In the genomic region with DNA sequence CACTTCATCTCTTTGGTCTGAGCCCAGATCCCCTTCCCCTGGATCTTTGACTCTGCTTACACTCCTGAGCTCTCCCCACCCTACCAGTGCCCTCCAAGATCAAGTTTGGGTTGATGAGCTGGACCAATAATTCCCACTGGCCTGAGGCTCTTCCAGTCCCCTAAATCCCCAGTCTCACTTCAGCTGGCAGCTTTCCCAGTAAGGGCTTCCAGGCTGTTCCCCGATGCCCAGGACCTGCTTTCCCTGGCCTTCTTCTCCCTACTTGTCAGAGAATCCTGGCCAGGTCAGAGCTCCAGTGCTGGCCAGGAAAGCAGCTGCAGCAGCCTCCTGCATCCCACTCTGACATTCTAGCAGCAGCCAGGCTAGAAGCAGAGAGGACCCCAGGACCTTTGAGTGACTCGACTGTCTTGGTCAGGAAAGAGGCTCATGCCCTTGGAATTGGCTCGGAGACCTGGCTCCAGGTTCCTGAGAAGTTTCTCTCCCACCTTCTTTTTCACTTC, we compare ENCODE assay signal across 23 cellular contexts. TPM values are rescaled to one million over a fixed set of nuclear protein-coding genes. Genes with fewer than 3 reads are reported as not detected.
"Had no signal": no experiment of that assay in that cellular context is flagged by ENCODE, and none has a peak within 500 bp of the region (broad histone marks: within the 10 kb centered on the region; RNA-seq: fewer than 3 reads in every experiment).

No MANE protein-coding gene starts in this region.

- H3K27ac Mint-ChIP-seq: activated CD8-positive, alpha-beta memory T cell treated with anti-CD3 and anti-CD28 coated beads, Interleukin-2, amount 10 ng/mL, durations not matched to agents 7 days and 5 days; activated CD8-positive, alpha-beta T cell treated with anti-CD3 and anti-CD28 coated beads for 36 hours; activated naive CD4-positive, alpha-beta T cell treated with anti-CD3 and anti-CD28 coated beads for 36 hours; activated T-helper 1 cell treated with anti-CD3 and anti-CD28 coated beads, Interleukin-12 subunit alpha, Interleukin-12 subunit beta, Interleukin-2, Interleukin-4 antibody, amounts not matched to agents 30 ng/mL and 10 ng/mL and 1 ng/mL, durations not matched to agents 14 hours and 24 hours and 36 hours; nephron progenitor cell; T-helper 1 cell treated with Interleukin-12 subunit alpha and Interleukin-12 subunit beta and Interleukin-4 antibody, amounts not matched to agents 30 μg/mL and 1 μg/mL, for 36 hours had no signal

- H3K36me3 Mint-ChIP-seq: activated CD8-positive, alpha-beta memory T cell treated with anti-CD3 and anti-CD28 coated beads, Interleukin-2, amount 10 ng/mL, durations not matched to agents 7 days and 5 days had no signal

- H3K4me3 Mint-ChIP-seq: activated CD8-positive, alpha-beta memory T cell treated with anti-CD3 and anti-CD28 coated beads, Interleukin-2, amount 10 ng/mL, durations not matched to agents 7 days and 5 days; activated CD8-positive, alpha-beta T cell treated with anti-CD3 and anti-CD28 coated beads for 36 hours; activated naive CD4-positive, alpha-beta T cell treated with anti-CD3 and anti-CD28 coated beads for 36 hours; activated T-helper 1 cell treated with anti-CD3 and anti-CD28 coated beads, Interleukin-12 subunit alpha, Interleukin-12 subunit beta, Interleukin-2, Interleukin-4 antibody, amounts not matched to agents 30 ng/mL and 10 ng/mL and 1 ng/mL, durations not matched to agents 14 hours and 24 hours and 36 hours; nephron progenitor cell; T-helper 1 cell treated with Interleukin-12 subunit alpha and Interleukin-12 subunit beta and Interleukin-4 antibody, amounts not matched to agents 30 μg/mL and 1 μg/mL, for 36 hours had no signal

- ATAC-seq: activated CD8-positive, alpha-beta memory T cell treated with anti-CD3 and anti-CD28 coated beads, Interleukin-2, amount 10 ng/mL, durations not matched to agents 7 days and 5 days; activated CD8-positive, alpha-beta T cell treated with anti-CD3 and anti-CD28 coated beads for 36 hours; esophagus mucosa; foreskin keratinocyte; heart left ventricle; left lung; mucosa of descending colon had no signal

- H3K9me3 Mint-ChIP-seq: activated CD8-positive, alpha-beta T cell treated with anti-CD3 and anti-CD28 coated beads for 36 hours; activated naive CD4-positive, alpha-beta T cell treated with anti-CD3 and anti-CD28 coated beads for 36 hours; activated T-helper 1 cell treated with anti-CD3 and anti-CD28 coated beads, Interleukin-12 subunit alpha, Interleukin-12 subunit beta, Interleukin-2, Interleukin-4 antibody, amounts not matched to agents 30 ng/mL and 10 ng/mL and 1 ng/mL, durations not matched to agents 14 hours and 24 hours and 36 hours; nephron progenitor cell; T-helper 1 cell treated with Interleukin-12 subunit alpha and Interleukin-12 subunit beta and Interleukin-4 antibody, amounts not matched to agents 30 μg/mL and 1 μg/mL, for 36 hours had no signal

- DNase-seq: activated CD4-positive, alpha-beta T cell treated with anti-CD3 and anti-CD28 coated beads, Interleukin-2, amount 50 U/mL, for 1 hour; activated CD8-positive, alpha-beta memory T cell treated with anti-CD3 and anti-CD28 coated beads, Interleukin-2, amount 10 ng/mL, durations not matched to agents 7 days and 5 days; activated CD8-positive, alpha-beta T cell treated with anti-CD3 and anti-CD28 coated beads for 36 hours; activated naive CD4-positive, alpha-beta T cell treated with anti-CD3 and anti-CD28 coated beads for 36 hours; amniotic stem cell; caudate nucleus; foreskin keratinocyte; left lung; mesendoderm; mucosa of descending colon; nephron progenitor cell; stimulated activated CD4-positive, alpha-beta T cell treated with anti-CD3 and anti-CD28 coated beads, Interleukin-2, amount 100 ng/mL, for 48 hours; stimulated activated naive CD4-positive, alpha-beta T cell treated with Interleukin-2 at 50 U/mL for 16 hours; SW 1271; transverse colon; uterus had no signal

RNA-seq across cellular contexts. Expression of gene WNT6, which starts 3.5 kb away (rescaled TPM):
- total RNA-seq: activated CD8-positive, alpha-beta memory T cell treated with anti-CD3 and anti-CD28 coated beads, Interleukin-2, amount 10 ng/mL, durations not matched to agents 7 days and 5 days; activated naive CD4-positive, alpha-beta T cell treated with anti-CD3 and anti-CD28 coated beads for 36 hours; activated T-helper 1 cell treated with anti-CD3 and anti-CD28 coated beads, Interleukin-12 subunit alpha, Interleukin-12 subunit beta, Interleukin-2, Interleukin-4 antibody, amounts not matched to agents 30 ng/mL and 10 ng/mL and 1 ng/mL, durations not matched to agents 14 hours and 24 hours and 36 hours; esophagus mucosa; foreskin keratinocyte; left lung; pulmonary artery endothelial cell; temporal lobe had no signal

RNA-seq across cellular contexts. Expression of gene WNT10A, which starts 17.6 kb away (rescaled TPM):
- total RNA-seq: pulmonary artery endothelial cell, temporal lobe had no signal

RNA-seq across cellular contexts. Expression of gene PRKAG3, which starts 31.5 kb away (rescaled TPM):
- total RNA-seq: activated CD8-positive, alpha-beta memory T cell treated with anti-CD3 and anti-CD28 coated beads, Interleukin-2, amount 10 ng/mL, durations not matched to agents 7 days and 5 days; activated CD8-positive, alpha-beta T cell treated with anti-CD3 and anti-CD28 coated beads for 36 hours; activated naive CD4-positive, alpha-beta T cell treated with anti-CD3 and anti-CD28 coated beads for 36 hours; activated T-helper 1 cell treated with anti-CD3 and anti-CD28 coated beads, Interleukin-12 subunit alpha, Interleukin-12 subunit beta, Interleukin-2, Interleukin-4 antibody, amounts not matched to agents 30 ng/mL and 10 ng/mL and 1 ng/mL, durations not matched to agents 14 hours and 24 hours and 36 hours; esophagus mucosa; foreskin keratinocyte; heart left ventricle; left lung; lung; mucosa of descending colon; pulmonary artery endothelial cell; temporal lobe; transverse colon; uterus had no signal
